Comparison of ENCODE assay signal across 1 cellular context in the genomic region with DNA sequence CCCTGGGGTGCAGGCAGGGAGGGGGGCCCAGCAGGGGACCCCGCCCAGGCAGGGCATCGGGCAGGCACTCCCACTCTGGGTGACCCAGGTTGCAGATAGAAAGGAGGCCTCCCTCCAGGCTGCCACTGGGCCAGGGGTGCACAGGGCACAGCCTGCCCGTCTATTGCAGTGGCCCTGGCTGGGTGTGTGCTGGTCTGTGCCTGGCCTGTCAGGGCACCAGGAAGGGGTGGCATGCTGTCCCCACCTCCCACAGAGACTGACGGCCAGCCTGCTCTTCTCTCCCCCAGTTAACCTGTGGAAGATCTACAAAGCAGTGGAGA.
TF ChIP-seq lines count a peak whose summit lies in the region.

No MANE protein-coding gene starts in this region.

TF ChIP-seq in liver, 16 proteins besides CTCF, POLR2A, EP300 and RAD21 (continued from another document):
- no peak for TF ChIP-seq MAX (IDR thresholded peaks at IDR 0.05)
- TF ChIP-seq ZBTB33 (IDR thresholded peaks at IDR 0.05) = no peak
- TF ChIP-seq, protein P1, sequence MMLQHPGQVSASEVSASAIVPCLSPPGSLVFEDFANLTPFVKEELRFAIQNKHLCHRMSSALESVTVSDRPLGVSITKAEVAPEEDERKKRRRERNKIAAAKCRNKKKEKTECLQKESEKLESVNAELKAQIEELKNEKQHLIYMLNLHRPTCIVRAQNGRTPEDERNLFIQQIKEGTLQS (IDR thresholded peaks at IDR 0.05) = no peak
- TF ChIP-seq YY1 (IDR thresholded peaks at IDR 0.05) = no peak
- no peak for TF ChIP-seq TAF1 (conservative IDR thresholded peaks at IDR 0.05)
- TF ChIP-seq EGR1 (IDR thresholded peaks at IDR 0.05; ENCODE audit: low read depth in 2 of 2) = no peak
- no peak for TF ChIP-seq JUND (IDR thresholded peaks at IDR 0.05)
- TF ChIP-seq NR2F2 (IDR thresholded peaks at IDR 0.05) = no peak
- no peak for TF ChIP-seq SP1 (IDR thresholded peaks at IDR 0.05)
- no peak for TF ChIP-seq FOXA1 (IDR thresholded peaks at IDR 0.05)
- TF ChIP-seq, protein P2, sequence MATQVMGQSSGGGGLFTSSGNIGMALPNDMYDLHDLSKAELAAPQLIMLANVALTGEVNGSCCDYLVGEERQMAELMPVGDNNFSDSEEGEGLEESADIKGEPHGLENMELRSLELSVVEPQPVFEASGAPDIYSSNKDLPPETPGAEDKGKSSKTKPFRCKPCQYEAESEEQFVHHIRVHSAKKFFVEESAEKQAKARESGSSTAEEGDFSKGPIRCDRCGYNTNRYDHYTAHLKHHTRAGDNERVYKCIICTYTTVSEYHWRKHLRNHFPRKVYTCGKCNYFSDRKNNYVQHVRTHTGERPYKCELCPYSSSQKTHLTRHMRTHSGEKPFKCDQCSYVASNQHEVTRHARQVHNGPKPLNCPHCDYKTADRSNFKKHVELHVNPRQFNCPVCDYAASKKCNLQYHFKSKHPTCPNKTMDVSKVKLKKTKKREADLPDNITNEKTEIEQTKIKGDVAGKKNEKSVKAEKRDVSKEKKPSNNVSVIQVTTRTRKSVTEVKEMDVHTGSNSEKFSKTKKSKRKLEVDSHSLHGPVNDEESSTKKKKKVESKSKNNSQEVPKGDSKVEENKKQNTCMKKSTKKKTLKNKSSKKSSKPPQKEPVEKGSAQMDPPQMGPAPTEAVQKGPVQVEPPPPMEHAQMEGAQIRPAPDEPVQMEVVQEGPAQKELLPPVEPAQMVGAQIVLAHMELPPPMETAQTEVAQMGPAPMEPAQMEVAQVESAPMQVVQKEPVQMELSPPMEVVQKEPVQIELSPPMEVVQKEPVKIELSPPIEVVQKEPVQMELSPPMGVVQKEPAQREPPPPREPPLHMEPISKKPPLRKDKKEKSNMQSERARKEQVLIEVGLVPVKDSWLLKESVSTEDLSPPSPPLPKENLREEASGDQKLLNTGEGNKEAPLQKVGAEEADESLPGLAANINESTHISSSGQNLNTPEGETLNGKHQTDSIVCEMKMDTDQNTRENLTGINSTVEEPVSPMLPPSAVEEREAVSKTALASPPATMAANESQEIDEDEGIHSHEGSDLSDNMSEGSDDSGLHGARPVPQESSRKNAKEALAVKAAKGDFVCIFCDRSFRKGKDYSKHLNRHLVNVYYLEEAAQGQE (IDR thresholded peaks at IDR 0.05) = no peak
- no peak for TF ChIP-seq RXRA (IDR thresholded peaks at IDR 0.05)
- TF ChIP-seq HNF4A (conservative IDR thresholded peaks at IDR 0.05) = no peak
